ENCODE assay signal across 11 cellular contexts in genomic region chr12:116133149-116133548, GRCh38.
A peak's percentile ranks its signal among the peaks of the same experiment; 100 is the strongest.
DNase-seq lines count a peak whose midpoint lies in the region; ATAC-seq lines count a peak whose summit lies in the region.
"Had no signal": no experiment of that assay in that cellular context is flagged by ENCODE, and none has a peak within 500 bp of the region (broad histone marks: within the 10 kb centered on the region; RNA-seq: fewer than 3 reads in every experiment).

No MANE protein-coding gene starts in this region.

- no peak for DNase-seq in activated T-cell treated with anti-CD3 and anti-CD28 coated beads, Interleukin-2, amount 50 U/mL, for 4 hours
- no peak for DNase-seq in activated T-cell treated with anti-CD3 and anti-CD28 coated beads, Interleukin-2, amount 50 U/mL, for 1 hour
- DNase-seq in SIG-M5 treated with dmso at 0.1 percent for 504 hours (lab: John Stamatoyannopoulos, UW; ENCODE audit: unreplicated experiment) = peak; percentile 84
- DNase-seq in iris pigment epithelial cell (ENCODE audit: low read depth) = peak; percentile 65
- DNase-seq in stimulated activated naive CD8-positive, alpha-beta T cell treated with anti-CD3 and anti-CD28 coated beads, Interleukin-15, Interleukin-2, amounts not matched to agents 100 U/mL and 50 U/mL, for 24 hours = no peak
- no peak for DNase-seq in cerebellar nuclear complex (lab: John Stamatoyannopoulos, UW)
- no peak for DNase-seq in NCI-H2171 (lab: John Stamatoyannopoulos, UW)
- DNase-seq: CD4-positive, alpha-beta T cell; hypothalamus; NCI-H1417 treated with DMSO at 0.1 percent for 48 hours had no signal

- H3K4me1 Mint-ChIP-seq in activated T-cell treated with anti-CD3 and anti-CD28 coated beads, Interleukin-2, amount 50 U/mL, for 4 hours (ENCODE audit: low read depth) = peaks cover 70% of the 10 kb centered on the region

- no peaks in the 10 kb centered on the region for H3K36me3 Mint-ChIP-seq in activated T-cell treated with anti-CD3 and anti-CD28 coated beads, Interleukin-2, amount 50 U/mL, for 4 hours (ENCODE audit: insufficient read depth)

- H3K9me3 Mint-ChIP-seq in activated T-cell treated with anti-CD3 and anti-CD28 coated beads, Interleukin-2, amount 50 U/mL, for 4 hours = no peaks in the 10 kb centered on the region
- H3K9me3 Mint-ChIP-seq: CD4-positive, alpha-beta T cell had no signal

- no peaks in the 10 kb centered on the region for H3K27me3 Mint-ChIP-seq in activated T-cell treated with anti-CD3 and anti-CD28 coated beads, Interleukin-2, amount 50 U/mL, for 4 hours (ENCODE audit: low read depth)
- H3K27me3 Mint-ChIP-seq: CD4-positive, alpha-beta T cell had no signal

- H3K4me3 Mint-ChIP-seq in activated T-cell treated with anti-CD3 and anti-CD28 coated beads, Interleukin-2, amount 50 U/mL, for 4 hours = no peak overlapping the region
- H3K4me3 Mint-ChIP-seq: CD4-positive, alpha-beta T cell had no signal

- peak; percentile 47 to 58 for ATAC-seq in activated T-cell treated with anti-CD3 and anti-CD28 coated beads, Interleukin-2, amount 50 U/mL, for 4 hours
- peak; percentile 41 for ATAC-seq in stimulated activated naive CD8-positive, alpha-beta T cell treated with anti-CD3 and anti-CD28 coated beads, Interleukin-15, Interleukin-2, amounts not matched to agents 100 U/mL and 50 U/mL, for 24 hours
- no peak for ATAC-seq in GM18867 (IDR thresholded peaks at IDR 0.05; ENCODE audit: unreplicated experiment)

Comparison
In these comparisons a context has a peak if more than half of its experiments do, and no peak if none do; other contexts are left out.
1. DNase-seq: peak in SIG-M5 treated with dmso at 0.1 percent for 504 hours (single experiment) and iris pigment epithelial cell (single experiment); none in activated T-cell treated with anti-CD3 and anti-CD28 coated beads, Interleukin-2, amount 50 U/mL, for 4 hours (single experiment), activated T-cell treated with anti-CD3 and anti-CD28 coated beads, Interleukin-2, amount 50 U/mL, for 1 hour (single experiment), stimulated activated naive CD8-positive, alpha-beta T cell treated with anti-CD3 and anti-CD28 coated beads, Interleukin-15, Interleukin-2, amounts not matched to agents 100 U/mL and 50 U/mL, for 24 hours (single experiment), cerebellar nuclear complex (0 of 2) and NCI-H2171 (single experiment).